In the genomic region with DNA sequence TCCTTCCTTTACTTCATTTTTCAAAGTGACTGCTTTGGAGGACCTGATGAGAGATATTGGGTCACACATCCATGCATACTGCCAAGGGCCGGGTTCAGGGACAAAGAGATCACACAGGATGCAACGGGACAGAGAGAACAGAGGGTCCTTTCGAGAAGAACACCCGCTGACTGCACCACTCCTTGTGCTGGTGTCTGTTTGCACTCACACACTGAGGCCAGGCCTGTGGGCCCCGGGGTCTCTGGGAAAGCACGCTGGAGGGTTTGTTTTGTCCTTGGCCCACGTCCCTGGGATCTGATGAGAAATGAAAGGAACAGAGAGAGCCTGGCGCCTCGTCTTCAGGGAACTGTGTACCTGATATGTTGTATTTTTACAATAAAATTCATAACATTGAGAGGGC, we compare ENCODE assay signal across 1 cellular context.
TF ChIP-seq lines count a peak whose summit lies in the region.

No MANE protein-coding gene starts in this region.

TF ChIP-seq in SK-N-SH treated with all-trans-retinoic acid at 6 μM for 48 hours, 23 proteins besides CTCF, POLR2A, EP300 and RAD21 (continued from another document):
- TF ChIP-seq, protein P1, sequence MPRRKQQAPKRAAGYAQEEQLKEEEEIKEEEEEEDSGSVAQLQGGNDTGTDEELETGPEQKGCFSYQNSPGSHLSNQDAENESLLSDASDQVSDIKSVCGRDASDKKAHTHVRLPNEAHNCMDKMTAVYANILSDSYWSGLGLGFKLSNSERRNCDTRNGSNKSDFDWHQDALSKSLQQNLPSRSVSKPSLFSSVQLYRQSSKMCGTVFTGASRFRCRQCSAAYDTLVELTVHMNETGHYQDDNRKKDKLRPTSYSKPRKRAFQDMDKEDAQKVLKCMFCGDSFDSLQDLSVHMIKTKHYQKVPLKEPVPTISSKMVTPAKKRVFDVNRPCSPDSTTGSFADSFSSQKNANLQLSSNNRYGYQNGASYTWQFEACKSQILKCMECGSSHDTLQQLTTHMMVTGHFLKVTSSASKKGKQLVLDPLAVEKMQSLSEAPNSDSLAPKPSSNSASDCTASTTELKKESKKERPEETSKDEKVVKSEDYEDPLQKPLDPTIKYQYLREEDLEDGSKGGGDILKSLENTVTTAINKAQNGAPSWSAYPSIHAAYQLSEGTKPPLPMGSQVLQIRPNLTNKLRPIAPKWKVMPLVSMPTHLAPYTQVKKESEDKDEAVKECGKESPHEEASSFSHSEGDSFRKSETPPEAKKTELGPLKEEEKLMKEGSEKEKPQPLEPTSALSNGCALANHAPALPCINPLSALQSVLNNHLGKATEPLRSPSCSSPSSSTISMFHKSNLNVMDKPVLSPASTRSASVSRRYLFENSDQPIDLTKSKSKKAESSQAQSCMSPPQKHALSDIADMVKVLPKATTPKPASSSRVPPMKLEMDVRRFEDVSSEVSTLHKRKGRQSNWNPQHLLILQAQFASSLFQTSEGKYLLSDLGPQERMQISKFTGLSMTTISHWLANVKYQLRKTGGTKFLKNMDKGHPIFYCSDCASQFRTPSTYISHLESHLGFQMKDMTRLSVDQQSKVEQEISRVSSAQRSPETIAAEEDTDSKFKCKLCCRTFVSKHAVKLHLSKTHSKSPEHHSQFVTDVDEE (CRISPR knock-in tag; IDR thresholded peaks at IDR 0.05) = no peak
- TF ChIP-seq, protein P2, sequence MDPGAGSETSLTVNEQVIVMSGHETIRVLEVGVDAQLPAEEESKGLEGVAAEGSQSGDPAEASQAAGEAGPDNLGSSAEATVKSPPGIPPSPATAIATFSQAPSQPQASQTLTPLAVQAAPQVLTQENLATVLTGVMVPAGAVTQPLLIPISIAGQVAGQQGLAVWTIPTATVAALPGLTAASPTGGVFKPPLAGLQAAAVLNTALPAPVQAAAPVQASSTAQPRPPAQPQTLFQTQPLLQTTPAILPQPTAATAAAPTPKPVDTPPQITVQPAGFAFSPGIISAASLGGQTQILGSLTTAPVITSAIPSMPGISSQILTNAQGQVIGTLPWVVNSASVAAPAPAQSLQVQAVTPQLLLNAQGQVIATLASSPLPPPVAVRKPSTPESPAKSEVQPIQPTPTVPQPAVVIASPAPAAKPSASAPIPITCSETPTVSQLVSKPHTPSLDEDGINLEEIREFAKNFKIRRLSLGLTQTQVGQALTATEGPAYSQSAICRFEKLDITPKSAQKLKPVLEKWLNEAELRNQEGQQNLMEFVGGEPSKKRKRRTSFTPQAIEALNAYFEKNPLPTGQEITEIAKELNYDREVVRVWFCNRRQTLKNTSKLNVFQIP (CRISPR knock-in tag; IDR thresholded peaks at IDR 0.05; ENCODE audit: borderline replicate concordance, low read depth) = no peak
